Comparison of ENCODE assay signal across 1 cellular context in genomic region chr1:109090415-109091195, GRCh38.
TF ChIP-seq lines count a peak whose summit lies in the region.

Gene TMEM167B (plus strand): TSS chr1:109090764. CDS start chr1:109090873, 109 bp downstream.

TF ChIP-seq in GM12878, 131 proteins besides CTCF, POLR2A, EP300 and RAD21 (continued from another document and continues in another):
- TF ChIP-seq USF2 (IDR thresholded peaks at IDR 0.05; ENCODE audit: borderline replicate concordance, low read depth, low read length) (no peak), JUND (IDR thresholded peaks at IDR 0.05; ENCODE audit: low read depth, low read length) (no peak; the same call in 1 of the 2 replicates), IRF5 (IDR thresholded peaks at IDR 0.05; ENCODE audit: borderline replicate concordance) (no peak), KLF5 (IDR thresholded peaks at IDR 0.05; ENCODE audit: partially characterized antibody) (peak; percentile 82), IKZF2 (IDR thresholded peaks at IDR 0.05) (peak; percentile 52 to 79), PRDM15 (CRISPR knock-in tag; IDR thresholded peaks at IDR 0.05) (no peak), CBFB (IDR thresholded peaks at IDR 0.05; ENCODE audit: low read depth) (no peak), CHD4 (IDR thresholded peaks at IDR 0.05) (no peak), IRF3 (IDR thresholded peaks at IDR 0.05) (peak; percentile 33; the same call in 1 of the 2 replicates), HDGF (IDR thresholded peaks at IDR 0.05) (peak; percentile 63; the same call in 1 of the 2 replicates), CHD2 (IDR thresholded peaks at IDR 0.05; ENCODE audit: borderline replicate concordance, low read depth, low read length) (peak; percentile 60), STAT1 (conservative IDR thresholded peaks at IDR 0.05) (peak; percentile 86; the same call in 1 of the 2 replicates), ZNF217 (IDR thresholded peaks at IDR 0.05) (no peak), ELK1 (IDR thresholded peaks at IDR 0.05; ENCODE audit: low read depth, low read length) (0 out of 2 replicates have a peak, but pooled peaks have one; percentile 37), GABPA (IDR thresholded peaks at IDR 0.05; ENCODE audit: low read depth) (0 out of 2 replicates have a peak, but pooled peaks have one; percentile 37), HCFC1 (IDR thresholded peaks at IDR 0.05; ENCODE audit: low read length) (peak; percentile 83), HDAC2 (IDR thresholded peaks at IDR 0.05) (no peak), MTA2 (IDR thresholded peaks at IDR 0.05; ENCODE audit: low read depth) (peak; percentile 56; the same call in 1 of the 2 replicates), RUNX3 (IDR thresholded peaks at IDR 0.05; ENCODE audit: low read length) (peak; percentile 58), ETV6 (conservative IDR thresholded peaks at IDR 0.05 in 1 of 2, IDR thresholded peaks at IDR 0.05 in 1 of 2; ENCODE audit: borderline replicate concordance in 1 of 2, low read depth in 1 of 2) (no peak), YY1 (IDR thresholded peaks at IDR 0.05; ENCODE audit: low read depth, low read length) (peak; percentile 94), ZNF384 (IDR thresholded peaks at IDR 0.05; ENCODE audit: borderline replicate concordance, low read depth, low read length) (no peak), CUX1 (IDR thresholded peaks at IDR 0.05; ENCODE audit: insufficient replicate concordance, low read depth, low read length) (peak; percentile 99), CEBPB (IDR thresholded peaks at IDR 0.05; ENCODE audit: borderline replicate concordance in 1 of 2, low read depth in 2 of 2, low read length in 2 of 2) (no peak), DPF2 (IDR thresholded peaks at IDR 0.05) (no peak), MTA3 (IDR thresholded peaks at IDR 0.05; ENCODE audit: borderline replicate concordance, low read length) (no peak), PAX8 (IDR thresholded peaks at IDR 0.05) (no peak), NFYA (IDR thresholded peaks at IDR 0.05; ENCODE audit: borderline replicate concordance, low read depth, low read length) (no peak), REST (IDR thresholded peaks at IDR 0.05; ENCODE audit: low read depth, low read length) (no peak), E4F1 (IDR thresholded peaks at IDR 0.05; ENCODE audit: borderline replicate concordance, partially characterized antibody) (peak; percentile 86), TBL1XR1 (IDR thresholded peaks at IDR 0.05; ENCODE audit: low read depth, low read length) (0 out of 2 replicates have a peak, but pooled peaks have one; percentile 41), KDM1A (IDR thresholded peaks at IDR 0.05; ENCODE audit: borderline replicate concordance) (no peak)
- TF ChIP-seq, protein P1, sequence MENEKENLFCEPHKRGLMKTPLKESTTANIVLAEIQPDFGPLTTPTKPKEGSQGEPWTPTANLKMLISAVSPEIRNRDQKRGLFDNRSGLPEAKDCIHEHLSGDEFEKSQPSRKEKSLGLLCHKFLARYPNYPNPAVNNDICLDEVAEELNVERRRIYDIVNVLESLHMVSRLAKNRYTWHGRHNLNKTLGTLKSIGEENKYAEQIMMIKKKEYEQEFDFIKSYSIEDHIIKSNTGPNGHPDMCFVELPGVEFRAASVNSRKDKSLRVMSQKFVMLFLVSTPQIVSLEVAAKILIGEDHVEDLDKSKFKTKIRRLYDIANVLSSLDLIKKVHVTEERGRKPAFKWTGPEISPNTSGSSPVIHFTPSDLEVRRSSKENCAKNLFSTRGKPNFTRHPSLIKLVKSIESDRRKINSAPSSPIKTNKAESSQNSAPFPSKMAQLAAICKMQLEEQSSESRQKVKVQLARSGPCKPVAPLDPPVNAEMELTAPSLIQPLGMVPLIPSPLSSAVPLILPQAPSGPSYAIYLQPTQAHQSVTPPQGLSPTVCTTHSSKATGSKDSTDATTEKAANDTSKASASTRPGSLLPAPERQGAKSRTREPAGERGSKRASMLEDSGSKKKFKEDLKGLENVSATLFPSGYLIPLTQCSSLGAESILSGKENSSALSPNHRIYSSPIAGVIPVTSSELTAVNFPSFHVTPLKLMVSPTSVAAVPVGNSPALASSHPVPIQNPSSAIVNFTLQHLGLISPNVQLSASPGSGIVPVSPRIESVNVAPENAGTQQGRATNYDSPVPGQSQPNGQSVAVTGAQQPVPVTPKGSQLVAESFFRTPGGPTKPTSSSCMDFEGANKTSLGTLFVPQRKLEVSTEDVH (IDR thresholded peaks at IDR 0.05; ENCODE audit: low read depth, partially characterized antibody) = no peak
